In the genomic region with DNA sequence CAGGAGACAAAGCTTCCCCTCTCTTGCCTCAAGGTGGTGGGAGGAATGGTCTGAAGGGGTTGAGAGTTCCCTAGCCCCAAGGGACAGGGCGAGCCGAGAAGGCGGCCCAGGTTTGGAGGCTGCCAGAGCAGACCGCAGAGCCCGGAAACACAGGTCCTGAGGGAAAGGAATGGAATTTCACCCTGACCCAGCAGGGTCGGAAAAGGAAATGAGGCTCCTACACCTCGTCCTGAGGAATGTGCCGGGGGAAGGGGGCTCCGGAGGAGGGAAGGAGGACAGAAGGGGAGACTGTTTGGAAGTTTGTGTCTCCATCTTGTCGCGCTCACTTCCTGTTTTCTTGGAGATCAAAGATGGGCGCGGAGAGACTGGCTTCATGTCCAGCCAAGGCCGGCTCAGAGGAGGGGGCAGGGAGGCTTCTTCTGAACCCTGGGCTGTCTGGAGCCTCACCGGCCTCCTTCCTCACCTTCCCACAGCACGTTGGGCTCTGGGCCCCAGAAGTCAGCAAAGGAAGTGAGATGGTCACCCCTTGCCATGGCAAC, we compare ENCODE assay signal across 15 cellular contexts. TPM values are rescaled to one million over a fixed set of nuclear protein-coding genes. Genes with fewer than 3 reads are reported as not detected.
DNase-seq lines count a peak whose midpoint lies in the region; ATAC-seq, FAIRE-seq and TF ChIP-seq lines count a peak whose summit lies in the region.
"Had no signal": no experiment of that assay in that cellular context is flagged by ENCODE, and none has a peak within 500 bp of the region (broad histone marks: within the 10 kb centered on the region; RNA-seq: fewer than 3 reads in every experiment).

No MANE protein-coding gene starts in this region.

- no peaks in the 10 kb centered on the region for H3K9me2 ChIP-seq in GM23248 (ENCODE audit: insufficient read depth)

- peak overlapping the region; percentile 33 for H3K27ac Mint-ChIP-seq in dendritic cell treated with granulocyte-macrophage colony-stimulating factor and Interleukin-4, amounts not matched to agents 40 ng/mL and 50 ng/mL, for 4 days
- H3K27ac Mint-ChIP-seq: B cell; natural killer cell treated with Interleukin-12 subunit alpha and Interleukin-12 subunit beta and Interleukin-15 and Interleukin-18, amount 100 ng/mL, for 72 hours had no signal

- no peak for TF ChIP-seq POLR2A in gastrocnemius medialis (IDR thresholded peaks at IDR 0.05)
- TF ChIP-seq POLR2A in erythroblast (IDR thresholded peaks at IDR 0.05; ENCODE audit: low read length): no peak

- H3K9me3 ChIP-seq in GM23248 (ENCODE audit: low read depth) (no peaks in the 10 kb centered on the region), kidney (ENCODE audit: control insufficient read depth in 1 of 2, low read length in 2 of 2) (peaks cover 0 to 6% of the 10 kb centered on the region in 2 donors), gastrocnemius medialis (no peaks in the 10 kb centered on the region)

- no peak overlapping the region for H3K9ac ChIP-seq in GM23248
- H3K9ac ChIP-seq in kidney (ENCODE audit: low read length in 2 of 2): peak overlapping the region in 1 of 2 donors; percentile 58

- 69 to 72% methylated on average over 16 of the region's 16 CpGs for WGBS in GM23248 (ENCODE audit: low coverage in 1 of 2, low lambda C conversion rate in 2 of 2, missing lambda C conversion rate in 2 of 2), 2 experiments

- no peaks in the 10 kb centered on the region for H3K27me3 Mint-ChIP-seq in dendritic cell treated with granulocyte-macrophage colony-stimulating factor and Interleukin-4, amounts not matched to agents 40 ng/mL and 50 ng/mL, for 4 days
- H3K27me3 Mint-ChIP-seq: B cell; natural killer cell treated with Interleukin-12 subunit alpha and Interleukin-12 subunit beta and Interleukin-15 and Interleukin-18, amount 100 ng/mL, for 72 hours had no signal

- peaks cover 14% of the 10 kb centered on the region; the same call in 1 of the 2 replicates for H3F3A ChIP-seq in GM23248 (ENCODE audit: insufficient read depth)

- no peak overlapping the region for H2AFZ ChIP-seq in GM23248

- H3K36me3 ChIP-seq in GM23248 (ENCODE audit: low read depth) (peaks cover 9% of the 10 kb centered on the region; the same call in 1 of the 2 replicates), kidney (ENCODE audit: control insufficient read depth in 1 of 2, insufficient read depth in 2 of 2, low read length in 2 of 2) (peaks cover 0 to 11% of the 10 kb centered on the region in 2 donors), gastrocnemius medialis (no peaks in the 10 kb centered on the region)

- peaks cover 82% of the 10 kb centered on the region for H3K36me3 Mint-ChIP-seq in dendritic cell treated with granulocyte-macrophage colony-stimulating factor and Interleukin-4, amounts not matched to agents 40 ng/mL and 50 ng/mL, for 4 days (ENCODE audit: low read depth)

- intact Hi-C loops in dendritic cell treated with granulocyte-macrophage colony-stimulating factor and Interleukin-4, amounts not matched to agents 40 ng/mL and 50 ng/mL, for 4 days (cut with micrococcal nuclease): no loop called here
- intact Hi-C loops in kidney (cut with DNase I) (no loop called here), gastrocnemius medialis (cut with DNase I; ENCODE audit: low total_unique reads) (no loop called here)

- in situ Hi-C loops in GM23248 (cut with MboI): no loop called here
- in situ Hi-C loops in gastrocnemius medialis (cut with MboI; ENCODE audit: low sequenced_read_pairs in 4 of 4): no loop called here

- DNase-seq in GM23248: peak; percentile 31
- no peak for DNase-seq in kidney
- no peak for DNase-seq in gastrocnemius medialis
- no peak for DNase-seq in NCI-H1694 (lab: John Stamatoyannopoulos, UW)
- DNase-seq in erythroblast (lab: John Stamatoyannopoulos, UW): no peak
- DNase-seq in stimulated activated CD4-positive, alpha-beta T cell treated with anti-CD3 and anti-CD28 coated beads, Interleukin-4, amount 100 ng/mL, for 1 hour: no peak
- no peak for DNase-seq in foreskin melanocyte
- DNase-seq: activated CD4-positive, alpha-beta T cell treated with anti-CD3 and anti-CD28 coated beads, Interleukin-2, amount 50 U/mL, for 4 hours; foreskin keratinocyte; KBM-7; NCI-H510A treated with DMSO at 0.1 percent for 48 hours had no signal

- H3K27ac ChIP-seq in GM23248 (peak overlapping the region; percentile 58), kidney (ENCODE audit: low read depth in 2 of 2, low read length in 2 of 2) (peak overlapping the region; percentile 90 to 91), gastrocnemius medialis (peak overlapping the region; percentile 50 to 76 (median 62))
- H3K27ac ChIP-seq: foreskin keratinocyte, SK-N-MC had no signal

- H4K20me1 ChIP-seq in GM23248 (ENCODE audit: insufficient read depth): no peaks in the 10 kb centered on the region

- H3K27me3 ChIP-seq in GM23248 (replicated peaks; ENCODE audit: insufficient read depth) (no peaks in the 10 kb centered on the region), gastrocnemius medialis (no peaks in the 10 kb centered on the region)
- H3K27me3 ChIP-seq: foreskin keratinocyte had no signal

- H3K9me3 Mint-ChIP-seq in dendritic cell treated with granulocyte-macrophage colony-stimulating factor and Interleukin-4, amounts not matched to agents 40 ng/mL and 50 ng/mL, for 4 days: peaks cover 15% of the 10 kb centered on the region

- H3K4me1 Mint-ChIP-seq in dendritic cell treated with granulocyte-macrophage colony-stimulating factor and Interleukin-4, amounts not matched to agents 40 ng/mL and 50 ng/mL, for 4 days (ENCODE audit: low read depth): peaks cover 77% of the 10 kb centered on the region
- H3K4me1 Mint-ChIP-seq: B cell had no signal

- H3K4me1 ChIP-seq in GM23248 (ENCODE audit: insufficient read depth) (peaks cover 12% of the 10 kb centered on the region; the same call in 1 of the 2 replicates), kidney (ENCODE audit: control insufficient read depth in 1 of 2, insufficient read depth in 1 of 2, low read depth in 1 of 2, low read length in 2 of 2) (peaks cover 3 to 35% of the 10 kb centered on the region in 2 donors), gastrocnemius medialis (peaks cover 10 to 25% of the 10 kb centered on the region in 2 donors)
- H3K4me1 ChIP-seq: foreskin keratinocyte had no signal

- TF ChIP-seq CTCF in kidney (IDR thresholded peaks at IDR 0.05; ENCODE audit: borderline replicate concordance, extremely low read depth, insufficient read depth) (no peak), gastrocnemius medialis (IDR thresholded peaks at IDR 0.05 in 4 of 5, conservative IDR thresholded peaks at IDR 0.05 in 1 of 5) (no peak)

- H3K79me2 ChIP-seq in GM23248 (ENCODE audit: insufficient read depth): peaks cover 96% of the 10 kb centered on the region

- no peak overlapping the region for H3K4me2 ChIP-seq in GM23248 (ENCODE audit: unreplicated experiment)

- ATAC-seq in gastrocnemius medialis: peak; percentile 32 to 57
- ATAC-seq: foreskin keratinocyte; natural killer cell treated with Interleukin-12 subunit alpha and Interleukin-12 subunit beta and Interleukin-15 and Interleukin-18, amount 100 ng/mL, for 72 hours had no signal

- H3K4me3 Mint-ChIP-seq in dendritic cell treated with granulocyte-macrophage colony-stimulating factor and Interleukin-4, amounts not matched to agents 40 ng/mL and 50 ng/mL, for 4 days: no peak overlapping the region
- H3K4me3 Mint-ChIP-seq: B cell; natural killer cell treated with Interleukin-12 subunit alpha and Interleukin-12 subunit beta and Interleukin-15 and Interleukin-18, amount 100 ng/mL, for 72 hours had no signal

- H3K4me3 ChIP-seq in GM23248 (no peak overlapping the region), kidney (ENCODE audit: low read length in 2 of 2) (no peak overlapping the region), gastrocnemius medialis (no peak overlapping the region)
- H3K4me3 ChIP-seq: SK-N-MC had no signal

- FAIRE-seq in kidney (lab: Jason Lieb, UNC): no peak

RNA-seq across cellular contexts. Expression of gene ENG, which starts 9.6 kb away (rescaled TPM):
- total RNA-seq in GM23248 (2014; rRNA removed; shearing (Covaris generic)): 54.5 and 57.4 TPM in 2 replicates
- polyA plus RNA-seq in GM23248 (2016; fragmentation: Nextera tagmentation; extraction: Ambion mirVana) (226 and 232 TPM in 2 replicates), kidney (ENCODE audit: insufficient read depth, low read depth, low replicate concordance) (158 TPM)
- total RNA-seq in kidney (135 TPM), gastrocnemius medialis (10 to 100 TPM; 27.4 to 49.8 (median 32.6) TPM)

RNA-seq across cellular contexts. Expression of gene AK1, which starts 32.6 kb away (rescaled TPM):
- 51.8 and 52.9 TPM in 2 replicates for total RNA-seq in GM23248 (2014; rRNA removed; shearing (Covaris generic))
- 157 and 159 TPM in 2 replicates for polyA plus RNA-seq in GM23248 (2016; fragmentation: Nextera tagmentation; extraction: Ambion mirVana)
- 77.9 TPM for total RNA-seq in kidney
- 185 TPM for polyA plus RNA-seq in kidney (ENCODE audit: insufficient read depth, low read depth, low replicate concordance)
- total RNA-seq in gastrocnemius medialis: 100 to 1,000 TPM; 240 to 489 (median 359) TPM

RNA-seq across cellular contexts. Expression of gene FPGS, which starts 42.2 kb away (rescaled TPM):
- 67.7 and 80.4 TPM in 2 replicates for total RNA-seq in GM23248 (2014; rRNA removed; shearing (Covaris generic))
- polyA plus RNA-seq in GM23248 (2016; fragmentation: Nextera tagmentation; extraction: Ambion mirVana): 60.2 and 71.4 TPM in 2 replicates
- total RNA-seq in kidney: 77.2 TPM
- 44.0 TPM for polyA plus RNA-seq in kidney (ENCODE audit: insufficient read depth, low read depth, low replicate concordance)
- 10 to 100 TPM; 36.4 to 87.6 (median 47.7) TPM for total RNA-seq in gastrocnemius medialis

RNA-seq across cellular contexts. Expression of gene ST6GALNAC6, which starts 54.5 kb away (rescaled TPM):
- 78.8 and 88.0 TPM in 2 replicates for total RNA-seq in GM23248 (2014; rRNA removed; shearing (Covaris generic))
- polyA plus RNA-seq in GM23248 (2016; fragmentation: Nextera tagmentation; extraction: Ambion mirVana): 81.1 and 82.0 TPM in 2 replicates
- total RNA-seq in kidney: 74.6 TPM
- polyA plus RNA-seq in kidney (ENCODE audit: insufficient read depth, low read depth, low replicate concordance): 75.0 TPM
- total RNA-seq in gastrocnemius medialis: 10 to 100 TPM; 46.7 to 69.3 (median 56.9) TPM

RNA-seq across cellular contexts. Expression of gene CDK9, which starts 59.1 kb away (rescaled TPM):
- total RNA-seq in GM23248 (2014; rRNA removed; shearing (Covaris generic)): 43.7 and 59.8 TPM in 2 replicates
- 58.9 and 59.7 TPM in 2 replicates for polyA plus RNA-seq in GM23248 (2016; fragmentation: Nextera tagmentation; extraction: Ambion mirVana)
- 93.5 TPM for total RNA-seq in kidney
- 45.2 TPM for polyA plus RNA-seq in kidney (ENCODE audit: insufficient read depth, low read depth, low replicate concordance)
- 10 to 100 TPM; 50.3 to 71.2 (median 51.2) TPM for total RNA-seq in gastrocnemius medialis
